ENCODE assay signal across 8 cellular contexts in the genomic region with DNA sequence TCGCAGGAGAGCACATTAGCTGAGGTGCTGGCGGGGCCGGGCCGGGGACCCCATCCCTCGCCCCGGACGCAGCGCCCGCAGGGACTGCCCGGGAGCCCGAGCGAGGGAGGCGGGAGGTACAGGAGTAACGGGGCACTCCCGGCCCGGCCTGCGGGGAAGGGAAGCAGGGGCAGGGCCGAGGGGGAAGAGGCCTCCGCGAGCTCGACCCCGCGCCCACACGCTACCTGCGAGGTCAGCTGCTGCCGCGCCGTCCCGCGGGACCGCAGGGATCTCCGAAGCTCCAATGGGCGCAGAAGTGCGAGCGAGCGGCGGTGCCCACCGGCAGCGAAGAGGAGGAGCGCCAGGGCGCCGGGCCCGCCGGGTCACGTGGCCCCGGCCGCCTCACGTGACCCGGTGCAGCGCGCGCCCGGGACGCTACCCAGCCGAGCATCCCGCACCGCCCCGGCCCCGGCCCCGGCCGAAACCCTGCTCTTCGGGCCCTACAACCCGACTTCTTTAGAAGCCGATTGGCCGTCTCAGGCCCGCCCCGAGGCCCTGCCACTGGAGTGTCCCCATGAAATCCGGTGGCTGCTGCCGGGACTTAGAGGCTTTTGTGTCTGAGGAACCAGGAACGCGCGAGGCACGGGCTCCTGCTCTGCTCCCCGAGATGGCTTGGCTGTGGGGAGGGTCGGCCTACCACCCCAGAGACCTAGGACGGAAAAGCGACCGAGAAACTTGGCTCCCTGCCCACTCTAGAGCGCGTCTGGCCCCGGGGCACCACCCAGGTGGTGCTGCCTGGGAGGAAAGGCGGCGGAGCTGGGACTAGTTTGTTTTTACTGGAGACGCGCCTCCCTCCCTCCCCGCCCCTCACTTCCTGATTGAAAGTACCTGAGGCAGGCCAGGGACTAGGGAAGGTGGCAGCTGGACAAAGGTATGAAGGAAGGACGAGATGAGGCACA. TPM values are rescaled to one million over a fixed set of nuclear protein-coding genes. Genes with fewer than 3 reads are reported as not detected.
DNase-seq lines count a peak whose midpoint lies in the region; ATAC-seq, FAIRE-seq and TF ChIP-seq lines count a peak whose summit lies in the region.

A gene (minus strand): TSS at position 339 of the 938 bp plus-strand sequence. CDS start 18,279 bp downstream, outside the sequence.

- no peaks in the 10 kb centered on the region for H3K27me3 ChIP-seq in Peyer's patch

- peak; percentile 88 for DNase-seq in D721Med (ENCODE audit: insufficient read length, low spot score)
- peak; percentile 72 for DNase-seq in HTR-8/SVneo (ENCODE audit: insufficient read length, low spot score)
- DNase-seq in Peyer's patch, result peak; percentile 62 to 84 (median 80)
- peak; percentile 68 for DNase-seq in activated T-helper 2 cell treated with anti-CD3 and anti-CD28 coated beads, Interferon-gamma antibody, Interleukin-2, Interleukin-4, amounts not matched to agents 10 μg/mL and 5 μg/mL and 100 μg/mL, durations not matched to agents 14 hours and 24 hours and 36 hours (ENCODE audit: low spot score)
- DNase-seq in fibroblast of peridontal ligament (ENCODE audit: extremely low read depth), result peak; percentile 34
- DNase-seq in naive thymus-derived CD8-positive, alpha-beta T cell, result peak; percentile 53 to 83 (median 70)
- peak; percentile 41 to 72 (median 66) for DNase-seq in stimulated activated naive CD4-positive, alpha-beta T cell (lab: John Stamatoyannopoulos, UW)

- intact Hi-C loops in activated T-helper 2 cell treated with anti-CD3 and anti-CD28 coated beads, Interferon-gamma antibody, Interleukin-2, Interleukin-4, amounts not matched to agents 10 μg/mL and 5 μg/mL and 100 μg/mL, durations not matched to agents 14 hours and 24 hours and 36 hours (cut with micrococcal nuclease), result loop anchor here (5.0 to 10.0 kb wide), 2 partner anchors 88 to 141 kb away; a partner anchor contains a TSS

- no peaks in the 10 kb centered on the region for H3K9me3 ChIP-seq in Peyer's patch

- TF ChIP-seq CTCF in D721Med (IDR thresholded peaks at IDR 0.05; ENCODE audit: insufficient read depth, missing control alignments) (no peak), Peyer's patch (IDR thresholded peaks at IDR 0.05) (no peak)

- H3K4me3 Mint-ChIP-seq in activated T-helper 2 cell treated with anti-CD3 and anti-CD28 coated beads, Interferon-gamma antibody, Interleukin-2, Interleukin-4, amounts not matched to agents 10 μg/mL and 5 μg/mL and 100 μg/mL, durations not matched to agents 14 hours and 24 hours and 36 hours (ENCODE audit: low read depth), result peak within 1 kb of the TSS; percentile 99
- peak within 1 kb of the TSS; percentile 84 to 99 (median 96) for H3K4me3 Mint-ChIP-seq in naive thymus-derived CD8-positive, alpha-beta T cell

- H3K4me3 ChIP-seq in Peyer's patch, result peak within 1 kb of the TSS; percentile 68 to 99 (median 78)

- H3K27ac Mint-ChIP-seq in activated T-helper 2 cell treated with anti-CD3 and anti-CD28 coated beads, Interferon-gamma antibody, Interleukin-2, Interleukin-4, amounts not matched to agents 10 μg/mL and 5 μg/mL and 100 μg/mL, durations not matched to agents 14 hours and 24 hours and 36 hours, result peak within 1 kb of the TSS; percentile 96
- peak within 1 kb of the TSS; percentile 81 to 94 (median 92) for H3K27ac Mint-ChIP-seq in naive thymus-derived CD8-positive, alpha-beta T cell

- H3K9me3 Mint-ChIP-seq in activated T-helper 2 cell treated with anti-CD3 and anti-CD28 coated beads, Interferon-gamma antibody, Interleukin-2, Interleukin-4, amounts not matched to agents 10 μg/mL and 5 μg/mL and 100 μg/mL, durations not matched to agents 14 hours and 24 hours and 36 hours, result no peaks in the 10 kb centered on the region
- H3K9me3 Mint-ChIP-seq in naive thymus-derived CD8-positive, alpha-beta T cell, result no peaks in the 10 kb centered on the region

- peaks cover 0 to 20% (median 4%) of the 10 kb centered on the region in 4 donors for H3K4me1 ChIP-seq in Peyer's patch

- POLR2A ChIA-PET in naive thymus-derived CD8-positive, alpha-beta T cell (lab: Charles Lee), result interaction anchor here (0.5 to 2.9 kb wide), 14 partner anchors 14 to 502 kb away, joined by 3 to 15 read pairs (median 4); a partner anchor contains a TSS

- H3K36me3 Mint-ChIP-seq in activated T-helper 2 cell treated with anti-CD3 and anti-CD28 coated beads, Interferon-gamma antibody, Interleukin-2, Interleukin-4, amounts not matched to agents 10 μg/mL and 5 μg/mL and 100 μg/mL, durations not matched to agents 14 hours and 24 hours and 36 hours (ENCODE audit: low read depth), result peaks cover 13% of the 10 kb centered on the region
- peaks cover 0 to 15% (median 0%) of the 10 kb centered on the region in 3 donors for H3K36me3 Mint-ChIP-seq in naive thymus-derived CD8-positive, alpha-beta T cell

- no peaks in the 10 kb centered on the region for H3K36me3 ChIP-seq in Peyer's patch

- FAIRE-seq in D721Med (lab: Jason Lieb, UNC), result no peak
- FAIRE-seq in HTR-8/SVneo (lab: Jason Lieb, UNC), result no peak

- ATAC-seq in GM21360 (IDR thresholded peaks at IDR 0.05; ENCODE audit: unreplicated experiment), result peak; percentile 86
- ATAC-seq in naive thymus-derived CD8-positive, alpha-beta T cell, result peak; percentile 95

- H3K4me1 Mint-ChIP-seq in activated T-helper 2 cell treated with anti-CD3 and anti-CD28 coated beads, Interferon-gamma antibody, Interleukin-2, Interleukin-4, amounts not matched to agents 10 μg/mL and 5 μg/mL and 100 μg/mL, durations not matched to agents 14 hours and 24 hours and 36 hours (ENCODE audit: low read depth), result peaks cover 33% of the 10 kb centered on the region
- H3K4me1 Mint-ChIP-seq in naive thymus-derived CD8-positive, alpha-beta T cell, result peaks cover 11 to 39% (median 36%) of the 10 kb centered on the region in 4 donors

- TF ChIP-seq POLR2A in Peyer's patch (IDR thresholded peaks at IDR 0.05), result peak in 1 of 2 donors; percentile 28

- H3K27ac ChIP-seq in Peyer's patch, result peak within 1 kb of the TSS; percentile 58 to 88 (median 72)

- H3K27me3 Mint-ChIP-seq in activated T-helper 2 cell treated with anti-CD3 and anti-CD28 coated beads, Interferon-gamma antibody, Interleukin-2, Interleukin-4, amounts not matched to agents 10 μg/mL and 5 μg/mL and 100 μg/mL, durations not matched to agents 14 hours and 24 hours and 36 hours (ENCODE audit: low read depth), result peaks cover 2% of the 10 kb centered on the region
- H3K27me3 Mint-ChIP-seq in naive thymus-derived CD8-positive, alpha-beta T cell, result no peaks in the 10 kb centered on the region

RNA-seq across cellular contexts. Expression of the gene that starts here (rescaled TPM):
- 10 to 100 TPM in 1 of 4 donors, 1 to 10 TPM in 3; 5.6 to 10.7 (median 8.1) TPM for total RNA-seq in Peyer's patch
- 13.5 and 16.0 TPM in 2 replicates for total RNA-seq in activated T-helper 2 cell treated with anti-CD3 and anti-CD28 coated beads, Interferon-gamma antibody, Interleukin-2, Interleukin-4, amounts not matched to agents 10 μg/mL and 5 μg/mL and 100 μg/mL, durations not matched to agents 14 hours and 24 hours and 36 hours
- 10 to 100 TPM; 23.4 to 27.0 TPM for total RNA-seq in naive thymus-derived CD8-positive, alpha-beta T cell
- 1 to 10 TPM; 6.7 to 8.4 (median 7.9) TPM for polyA plus RNA-seq in naive thymus-derived CD8-positive, alpha-beta T cell

Comparison
In these comparisons a context has a peak if more than half of its experiments do, and no peak if none do; other contexts are left out.
1. Peak in every context shown above with its lines: DNase-seq, ATAC-seq, H3K4me3 ChIP-seq and H3K27ac ChIP-seq.
2. DNase-seq: peak in every context shown above with its lines; median percentile 88 in D721Med; 80 in Peyer's patch; 72 in HTR-8/SVneo; 70 in naive thymus-derived CD8-positive, alpha-beta T cell; 68 in activated T-helper 2 cell treated with anti-CD3 and anti-CD28 coated beads, Interferon-gamma antibody, Interleukin-2, Interleukin-4, amounts not matched to agents 10 μg/mL and 5 μg/mL and 100 μg/mL, durations not matched to agents 14 hours and 24 hours and 36 hours; 66 in stimulated activated naive CD4-positive, alpha-beta T cell; 34 in fibroblast of peridontal ligament.